1 cellular context compared by ENCODE assay signal in the genomic region with DNA sequence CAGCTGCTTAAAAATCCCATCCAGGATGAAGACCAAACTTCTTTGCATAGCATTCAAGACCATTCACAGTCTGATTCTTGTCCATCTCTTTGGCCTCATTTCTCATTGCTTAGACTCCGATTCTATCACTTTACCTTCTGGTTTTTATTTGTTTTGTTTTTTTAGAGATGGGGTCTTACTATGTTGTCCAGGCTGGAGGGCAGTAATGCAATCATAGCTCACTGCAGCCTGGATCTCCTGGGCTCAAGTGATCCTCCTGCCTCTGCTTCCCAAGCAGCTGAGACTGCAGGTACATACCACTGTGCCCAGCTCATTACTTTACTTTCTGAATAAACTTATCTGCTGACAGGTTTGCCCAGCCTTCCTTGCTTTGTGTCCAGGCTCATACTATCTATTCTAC.
TF ChIP-seq lines count a peak whose summit lies in the region.

No MANE protein-coding gene starts in this region.

TF ChIP-seq in HEK293, 187 proteins besides CTCF, POLR2A, EP300 and RAD21 (continued from another document):
- peak; percentile 93 for TF ChIP-seq ZNF121 (tag by site-specific recombination; IDR thresholded peaks at IDR 0.05)
